Comparison of ENCODE assay signal across 1 cellular context in the genomic region with DNA sequence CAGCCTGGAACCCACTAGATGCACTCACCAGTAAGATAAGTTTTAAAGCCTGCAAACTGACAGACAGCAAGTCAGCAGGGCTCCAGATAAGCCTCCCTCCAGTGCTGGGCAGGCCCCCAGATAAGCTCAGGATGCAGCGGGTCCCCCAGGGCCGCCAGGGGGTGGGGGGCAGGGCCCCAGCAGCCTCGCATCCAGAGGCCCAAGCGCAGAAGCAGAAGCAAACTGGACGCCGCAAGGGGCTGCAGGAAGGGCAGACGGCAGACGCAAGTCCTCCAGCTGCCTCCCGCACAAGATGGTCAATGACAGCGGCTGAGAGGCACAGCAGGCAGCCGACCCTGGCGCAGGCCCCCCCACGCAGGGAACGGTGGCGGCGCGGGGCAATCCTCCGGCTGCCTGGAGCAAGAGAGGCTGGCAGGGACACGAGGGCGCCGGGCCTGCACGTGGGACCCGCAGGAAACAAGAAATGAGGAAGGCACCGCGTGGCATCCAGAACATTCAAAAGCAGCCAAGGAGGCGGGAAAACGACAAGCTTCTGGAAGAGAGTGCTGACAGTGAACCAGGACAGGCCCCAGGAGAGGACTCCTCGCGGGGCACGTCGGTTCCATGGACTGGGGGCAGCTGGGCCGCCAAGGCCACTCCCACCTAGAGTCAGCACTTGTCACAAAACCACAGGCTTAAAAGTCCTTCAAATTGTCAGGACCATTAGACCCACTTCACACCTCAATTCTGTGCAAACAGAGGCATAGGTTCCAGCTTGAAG.
TF ChIP-seq lines count a peak whose summit lies in the region.

No MANE protein-coding gene starts in this region.

TF ChIP-seq in IMR-90, 13 proteins besides CTCF, POLR2A, EP300 and RAD21 (continued from another document):
- TF ChIP-seq CHD1 (IDR thresholded peaks at IDR 0.05; ENCODE audit: low read depth, low read length), result no peak
- no peak for TF ChIP-seq MAFK (IDR thresholded peaks at IDR 0.05; ENCODE audit: low read depth, low read length)
- TF ChIP-seq SMC3 (IDR thresholded peaks at IDR 0.05; ENCODE audit: low read depth, low read length), result no peak
- TF ChIP-seq FOS (IDR thresholded peaks at IDR 0.05; ENCODE audit: low read depth, low read length), result no peak
- TF ChIP-seq, protein P1, sequence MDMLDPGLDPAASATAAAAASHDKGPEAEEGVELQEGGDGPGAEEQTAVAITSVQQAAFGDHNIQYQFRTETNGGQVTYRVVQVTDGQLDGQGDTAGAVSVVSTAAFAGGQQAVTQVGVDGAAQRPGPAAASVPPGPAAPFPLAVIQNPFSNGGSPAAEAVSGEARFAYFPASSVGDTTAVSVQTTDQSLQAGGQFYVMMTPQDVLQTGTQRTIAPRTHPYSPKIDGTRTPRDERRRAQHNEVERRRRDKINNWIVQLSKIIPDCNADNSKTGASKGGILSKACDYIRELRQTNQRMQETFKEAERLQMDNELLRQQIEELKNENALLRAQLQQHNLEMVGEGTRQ (IDR thresholded peaks at IDR 0.05; ENCODE audit: low read depth, low read length), result no peak
- no peak for TF ChIP-seq MXI1 (IDR thresholded peaks at IDR 0.05; ENCODE audit: borderline replicate concordance, low read depth, low read length)
- TF ChIP-seq RCOR1 (IDR thresholded peaks at IDR 0.05; ENCODE audit: insufficient replicate concordance, low read length), result no peak
- no peak for TF ChIP-seq NFE2L2 (IDR thresholded peaks at IDR 0.05; ENCODE audit: low read depth, low read length)
- no peak for TF ChIP-seq CEBPB (IDR thresholded peaks at IDR 0.05; ENCODE audit: low read depth, low read length)
- TF ChIP-seq MAZ (IDR thresholded peaks at IDR 0.05; ENCODE audit: borderline replicate concordance, low read depth, low read length), result no peak
- TF ChIP-seq, protein P2, sequence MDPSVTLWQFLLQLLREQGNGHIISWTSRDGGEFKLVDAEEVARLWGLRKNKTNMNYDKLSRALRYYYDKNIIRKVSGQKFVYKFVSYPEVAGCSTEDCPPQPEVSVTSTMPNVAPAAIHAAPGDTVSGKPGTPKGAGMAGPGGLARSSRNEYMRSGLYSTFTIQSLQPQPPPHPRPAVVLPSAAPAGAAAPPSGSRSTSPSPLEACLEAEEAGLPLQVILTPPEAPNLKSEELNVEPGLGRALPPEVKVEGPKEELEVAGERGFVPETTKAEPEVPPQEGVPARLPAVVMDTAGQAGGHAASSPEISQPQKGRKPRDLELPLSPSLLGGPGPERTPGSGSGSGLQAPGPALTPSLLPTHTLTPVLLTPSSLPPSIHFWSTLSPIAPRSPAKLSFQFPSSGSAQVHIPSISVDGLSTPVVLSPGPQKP (IDR thresholded peaks at IDR 0.05; ENCODE audit: borderline replicate concordance, low read depth, low read length), result no peak
